In the genomic region with DNA sequence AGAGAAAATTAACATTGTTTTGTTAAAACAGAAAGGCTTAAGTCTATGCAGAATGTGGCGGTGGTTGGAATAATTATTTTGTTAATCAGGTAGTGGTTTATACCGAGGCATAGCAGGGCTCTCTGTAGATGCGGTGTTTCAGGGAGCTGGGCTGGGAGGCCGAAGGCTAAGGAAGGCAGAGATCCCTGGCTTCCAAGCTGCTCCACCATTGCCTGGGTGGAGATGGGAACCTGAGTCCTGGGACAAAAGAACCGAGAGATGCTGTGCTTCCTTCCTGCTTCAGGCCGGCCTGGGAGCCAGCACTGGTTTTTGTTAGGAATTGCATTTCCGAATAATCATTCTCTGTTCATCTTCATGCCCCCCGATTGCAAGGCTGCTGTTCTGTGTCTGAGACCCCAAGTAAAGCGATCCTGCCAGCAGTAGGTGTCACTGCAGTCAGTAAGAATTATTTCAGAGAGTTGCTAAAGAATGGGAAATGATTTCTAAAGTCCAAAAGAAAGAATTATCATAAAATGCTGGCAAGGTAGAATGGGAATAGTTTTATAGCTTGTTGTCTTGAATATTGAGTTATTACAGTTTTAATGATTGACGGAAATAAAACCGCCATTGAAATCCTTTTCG, we compare ENCODE assay signal across 33 cellular contexts.
DNase-seq lines count a peak whose midpoint lies in the region; ATAC-seq and TF ChIP-seq lines count a peak whose summit lies in the region.
"Had no signal": no experiment of that assay in that cellular context is flagged by ENCODE, and none has a peak within 500 bp of the region (broad histone marks: within the 10 kb centered on the region; RNA-seq: fewer than 3 reads in every experiment).

No MANE protein-coding gene starts in this region.

- H3K27me3 ChIP-seq in DND-41 (ENCODE audit: insufficient read depth, low read length, poor library complexity): peaks cover 7% of the 10 kb centered on the region
- no peaks in the 10 kb centered on the region for H3K27me3 ChIP-seq in iPS-15b (ENCODE audit: control insufficient read depth, insufficient read depth, low read length)
- H3K27me3 ChIP-seq: BLaER1, ovary, uterus had no signal

- no peaks in the 10 kb centered on the region for H4K20me1 ChIP-seq in DND-41 (ENCODE audit: insufficient read depth, low read length)
- H4K20me1 ChIP-seq: BLaER1 had no signal

- no peak overlapping the region for H2AFZ ChIP-seq in DND-41 (ENCODE audit: low read depth, low read length)

- no peak overlapping the region for H3K27ac ChIP-seq in DND-41 (ENCODE audit: low read length)
- H3K27ac ChIP-seq: BLaER1, KMS-11, ovary, thoracic aorta, uterus had no signal

- H3K4me2 ChIP-seq in DND-41 (ENCODE audit: insufficient read depth, low read length): no peak overlapping the region
- H3K4me2 ChIP-seq: BLaER1, KMS-11, smooth muscle cell had no signal

- ATAC-seq in DND-41 (ENCODE audit: insufficient read depth, low read depth): no peak
- ATAC-seq in GM19463 (IDR thresholded peaks at IDR 0.05; ENCODE audit: unreplicated experiment): no peak
- no peak for ATAC-seq in GM18873 (IDR thresholded peaks at IDR 0.05; ENCODE audit: low FRiP score, unreplicated experiment)
- ATAC-seq: effector memory CD8-positive, alpha-beta T cell; GM12878; mucosa of descending colon; natural killer cell; stimulated activated naive CD8-positive, alpha-beta T cell treated with anti-CD3 and anti-CD28 coated beads, Interleukin-15, amount 100 ng/mL, for 72 hours had no signal

- peak; percentile 10 for TF ChIP-seq CTCF in DND-41 (IDR thresholded peaks at IDR 0.05; ENCODE audit: borderline replicate concordance, extremely low read depth, low read length, poor library complexity, severe bottlenecking)

- H3K9ac ChIP-seq in DND-41 (ENCODE audit: low read depth, low read length): no peak overlapping the region
- H3K9ac ChIP-seq in iPS-15b (ENCODE audit: low read depth, low read length): peak overlapping the region; percentile 8
- H3K9ac ChIP-seq: BLaER1, KMS-11 had no signal

- intact Hi-C loops in posterior vena cava (cut with DNase I): no loop called here

- H3K36me3 ChIP-seq in DND-41 (ENCODE audit: insufficient read depth, low read length) (no peaks in the 10 kb centered on the region), iPS-15b (ENCODE audit: control insufficient read depth, insufficient read depth, low read length) (no peaks in the 10 kb centered on the region)
- H3K36me3 ChIP-seq: BLaER1, MG63, ovary, thoracic aorta, uterus had no signal

- no peak for DNase-seq in DND-41
- DNase-seq in NCI-H69 (lab: John Stamatoyannopoulos, UW): peak; percentile 30
- peak; percentile 66 for DNase-seq in posterior vena cava (ENCODE audit: low spot score)
- no peak for DNase-seq in OCI-M1 (lab: John Stamatoyannopoulos, UW)
- DNase-seq: activated B cell treated with CpG ODN at 0.5 μM for 24 hours; activated CD4-positive, alpha-beta T cell treated with anti-CD3 and anti-CD28 coated beads, Interleukin-2, amount 10 ng/mL, durations not matched to agents 7 days and 5 days; activated effector memory CD4-positive, alpha-beta T cell treated with anti-CD3 and anti-CD28 coated beads, Interleukin-2, amount 50 U/mL, for 16 hours; activated naive CD8-positive, alpha-beta T cell treated with anti-CD3 and anti-CD28 coated beads for 36 hours; activated T-cell treated with anti-CD3 and anti-CD28 coated beads, Interleukin-2, amount 50 U/mL, for 24 hours; caudate nucleus; DMS153; effector memory CD8-positive, alpha-beta T cell; erythroblast; H7; kidney; MG63; mucosa of descending colon; natural killer cell; NCI-H1930; NCI-H526; ovary; stimulated activated CD4-positive, alpha-beta T cell treated with anti-CD3 and anti-CD28 coated beads, Interleukin-1b, Interleukin-23, amount 100 ng/mL, for 48 hours; stimulated activated CD8-positive, alpha-beta memory T cell treated with anti-CD3 and anti-CD28 coated beads, Interleukin-4, amount 100 ng/mL, for 48 hours; stimulated activated naive CD8-positive, alpha-beta T cell treated with anti-CD3 and anti-CD28 coated beads, Interleukin-15, amount 100 ng/mL, for 72 hours; uterus had no signal

- no peaks in the 10 kb centered on the region for H3K4me1 ChIP-seq in DND-41 (ENCODE audit: insufficient read depth, low read length)
- H3K4me1 ChIP-seq in iPS-15b (ENCODE audit: control insufficient read depth, insufficient read depth, low read length): peaks cover 3% of the 10 kb centered on the region
- H3K4me1 ChIP-seq: uterus had no signal

- H3K9me3 ChIP-seq in DND-41 (ENCODE audit: insufficient read depth, low read length, severe bottlenecking): no peaks in the 10 kb centered on the region
- no peaks in the 10 kb centered on the region for H3K9me3 ChIP-seq in iPS-15b (ENCODE audit: control insufficient read depth, insufficient read depth, low read length)
- H3K9me3 ChIP-seq: BLaER1, MG63, mucosa of descending colon, ovary, thoracic aorta, uterus had no signal

- H3K79me2 ChIP-seq in DND-41 (ENCODE audit: insufficient read depth, low read length): no peaks in the 10 kb centered on the region

- H3K4me3 ChIP-seq in DND-41 (ENCODE audit: low read depth in 1 of 2, low read length in 2 of 2): no peak overlapping the region
- no peak overlapping the region for H3K4me3 ChIP-seq in iPS-15b (ENCODE audit: low read depth, low read length)
- H3K4me3 ChIP-seq: BLaER1, GM12878, MG63, mucosa of descending colon, ovary, smooth muscle cell, thoracic aorta, uterus had no signal

Comparison
In these comparisons a context has a peak if more than half of its experiments do, and no peak if none do; other contexts are left out.
1. DNase-seq: peak in NCI-H69 (single experiment) and posterior vena cava (single experiment); none in DND-41 (single experiment) and OCI-M1 (single experiment).